8 cellular contexts compared by ENCODE assay signal in the genomic region with DNA sequence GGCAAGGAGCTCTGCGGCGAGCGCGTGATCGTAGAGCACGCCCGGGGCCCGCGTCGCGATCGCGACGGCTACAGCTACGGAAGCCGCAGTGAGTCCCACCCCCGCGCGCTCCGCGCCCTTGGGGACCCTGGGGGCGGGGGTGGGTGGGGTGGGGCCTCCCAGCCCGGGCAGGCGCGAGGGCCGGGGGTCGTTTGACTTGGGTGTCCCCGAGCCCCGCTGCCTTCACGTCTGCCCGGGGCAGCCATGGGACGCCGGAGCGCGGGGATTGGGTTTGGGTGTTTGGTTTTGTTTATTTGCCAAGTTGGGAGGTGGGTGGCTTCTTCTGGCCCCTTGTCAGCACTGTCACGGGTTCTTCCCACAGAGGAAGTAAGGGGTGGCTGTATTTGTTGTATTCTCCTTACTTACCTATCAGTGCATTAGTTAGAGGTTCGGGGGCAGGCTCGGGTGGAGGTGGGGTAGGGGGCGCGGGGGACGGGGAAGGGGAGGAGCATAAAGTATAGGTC. TPM values are rescaled to one million over a fixed set of nuclear protein-coding genes. Genes with fewer than 3 reads are reported as not detected.
DNase-seq lines count a peak whose midpoint lies in the region; ATAC-seq and TF ChIP-seq lines count a peak whose summit lies in the region.

No MANE protein-coding gene starts in this region.

- peaks cover 48% of the 10 kb centered on the region for H3K36me3 ChIP-seq in MG63

- CTCF ChIA-PET in activated CD8-positive, alpha-beta memory T cell treated with anti-CD3 and anti-CD28 coated beads, Interleukin-2, amount 10 ng/mL, durations not matched to agents 7 days and 5 days (lab: Charles Lee) = interaction anchor here (2.4 kb wide), 1 partner anchor 9 kb away, joined by 10 read pairs; no protein-coding TSS in a partner anchor

- TF ChIP-seq CTCF in natural killer cell (IDR thresholded peaks at IDR 0.05) = no peak

- peak overlapping the region; percentile 88 for H3K4me3 Mint-ChIP-seq in activated CD8-positive, alpha-beta memory T cell treated with anti-CD3 and anti-CD28 coated beads, Interleukin-2, amount 10 ng/mL, durations not matched to agents 7 days and 5 days
- H3K4me3 Mint-ChIP-seq in natural killer cell = peak overlapping the region; percentile 98

- peaks cover 30% of the 10 kb centered on the region for H3K4me1 Mint-ChIP-seq in activated CD8-positive, alpha-beta memory T cell treated with anti-CD3 and anti-CD28 coated beads, Interleukin-2, amount 10 ng/mL, durations not matched to agents 7 days and 5 days
- H3K4me1 Mint-ChIP-seq in natural killer cell = peaks cover 39 to 40% of the 10 kb centered on the region in 2 donors

- peak overlapping the region; percentile 96 for H3K27ac Mint-ChIP-seq in activated CD8-positive, alpha-beta memory T cell treated with anti-CD3 and anti-CD28 coated beads, Interleukin-2, amount 10 ng/mL, durations not matched to agents 7 days and 5 days
- peak overlapping the region; percentile 98 to 99 for H3K27ac Mint-ChIP-seq in natural killer cell

- DNase-seq in activated CD8-positive, alpha-beta memory T cell treated with anti-CD3 and anti-CD28 coated beads, Interleukin-2, amount 10 ng/mL, durations not matched to agents 7 days and 5 days = no peak
- DNase-seq in activated CD8-positive, alpha-beta memory T cell treated with anti-CD3 and anti-CD28 coated beads, Interleukin-2, amount 50 U/mL, for 48 hours = no peak
- DNase-seq in MG63 (no peak), dermis blood vessel endothelial cell (peak; percentile 28), natural killer cell (no peak), UCSD-AML1 (lab: John Stamatoyannopoulos, UW; ENCODE audit: unreplicated experiment) (no peak), NCI-H510A (lab: John Stamatoyannopoulos, UW) (no peak)

- intact Hi-C loops in natural killer cell (cut with micrococcal nuclease) = loop anchor here (10.0 kb wide), 1 partner anchor 636 kb away; no protein-coding TSS in a partner anchor

- H3K27me3 ChIP-seq in MG63 = no peaks in the 10 kb centered on the region; the same call in 1 of the 2 replicates

- no peaks in the 10 kb centered on the region for H3K9me3 Mint-ChIP-seq in activated CD8-positive, alpha-beta memory T cell treated with anti-CD3 and anti-CD28 coated beads, Interleukin-2, amount 10 ng/mL, durations not matched to agents 7 days and 5 days (ENCODE audit: low read depth)
- peaks cover 0 to 2% of the 10 kb centered on the region in 2 donors for H3K9me3 Mint-ChIP-seq in natural killer cell

- H3K4me3 ChIP-seq in MG63 = peak overlapping the region; percentile 100

- peaks cover 7% of the 10 kb centered on the region for H3K27me3 Mint-ChIP-seq in activated CD8-positive, alpha-beta memory T cell treated with anti-CD3 and anti-CD28 coated beads, Interleukin-2, amount 10 ng/mL, durations not matched to agents 7 days and 5 days
- peaks cover 0 to 3% of the 10 kb centered on the region in 2 donors for H3K27me3 Mint-ChIP-seq in natural killer cell (ENCODE audit: low read depth in 2 of 2)

- peaks cover 39% of the 10 kb centered on the region for H3K36me3 Mint-ChIP-seq in activated CD8-positive, alpha-beta memory T cell treated with anti-CD3 and anti-CD28 coated beads, Interleukin-2, amount 10 ng/mL, durations not matched to agents 7 days and 5 days
- peaks cover 24% of the 10 kb centered on the region for H3K36me3 Mint-ChIP-seq in natural killer cell

- H3K9me3 ChIP-seq in MG63 = peaks cover 2% of the 10 kb centered on the region; the same call in 1 of the 2 replicates

- ATAC-seq in activated CD8-positive, alpha-beta memory T cell treated with anti-CD3 and anti-CD28 coated beads, Interleukin-2, amount 10 ng/mL, durations not matched to agents 7 days and 5 days = peak; percentile 2
- peak; percentile 5 to 11 (median 6) for ATAC-seq in natural killer cell
- no peak for ATAC-seq in HG03095 (IDR thresholded peaks at IDR 0.05; ENCODE audit: unreplicated experiment)

RNA-seq across cellular contexts. Expression of a gene that starts 0.8 kb away (rescaled TPM):
- total RNA-seq in activated CD8-positive, alpha-beta memory T cell treated with anti-CD3 and anti-CD28 coated beads, Interleukin-2, amount 10 ng/mL, durations not matched to agents 7 days and 5 days = 100 to 1,000 TPM; 108 to 162 TPM
- total RNA-seq in MG63 (2014; rRNA removed; shearing (Covaris generic); ENCODE audit: low replicate concordance) = 16.3 and 22.1 TPM in 2 replicates
- total RNA-seq in dermis blood vessel endothelial cell (32.0 and 52.5 TPM in 2 replicates), natural killer cell (100 to 1,000 TPM; 184 to 252 (median 229) TPM)

RNA-seq across cellular contexts. Expression of a gene that starts 49.0 kb away (rescaled TPM):
- total RNA-seq in activated CD8-positive, alpha-beta memory T cell treated with anti-CD3 and anti-CD28 coated beads, Interleukin-2, amount 10 ng/mL, durations not matched to agents 7 days and 5 days = 1 to 10 TPM; 6.8 to 9.6 TPM
- 0.53 and 0.81 TPM in 2 replicates for total RNA-seq in MG63 (2014; rRNA removed; shearing (Covaris generic); ENCODE audit: low replicate concordance)
- total RNA-seq in dermis blood vessel endothelial cell (2.4 and 8.2 TPM in 2 replicates), natural killer cell (10 to 100 TPM; 15.4 to 17.1 (median 17.0) TPM)
